In genomic region chr17:14442798-14443553, GRCh38 we compare ENCODE assay signal across 22 cellular contexts.
DNase-seq lines count a peak whose midpoint lies in the region; ATAC-seq, FAIRE-seq and TF ChIP-seq lines count a peak whose summit lies in the region.
"Had no signal": no experiment of that assay in that cellular context is flagged by ENCODE, and none has a peak within 500 bp of the region (broad histone marks: within the 10 kb centered on the region; RNA-seq: fewer than 3 reads in every experiment).

No MANE protein-coding gene starts in this region.

- DNase-seq in A549 (ENCODE audit: low read depth in 1 of 2, low spot score in 1 of 2) (no peak), H4 (ENCODE audit: low spot score) (peak; percentile 43), neural crest cell (ENCODE audit: low read depth, low spot score) (no peak), NK-92 (lab: John Stamatoyannopoulos, UW; ENCODE audit: unreplicated experiment) (no peak), cortex of kidney (lab: John Stamatoyannopoulos, UW) (no peak)
- DNase-seq in central memory CD8-positive, alpha-beta T cell (ENCODE audit: low spot score in 2 of 2): no peak
- DNase-seq: CD4-positive, alpha-beta memory T cell; DMS79; GM23248; Karpas-422; MM.1S; NCI-H187 treated with DMSO at 0.1 percent for 48 hours; NCI-H2171; NCI-H446 treated with DMSO at 0.1 percent for 48 hours; NCI-H748 treated with DMSO at 0.1 percent for 48 hours; SHP77 had no signal

- no peak overlapping the region for H3K4me2 ChIP-seq in A549

- no peak for TF ChIP-seq CTCF in A549 (IDR thresholded peaks at IDR 0.05)
- TF ChIP-seq CTCF in neural crest cell (conservative IDR thresholded peaks at IDR 0.05): no peak

- no peak for TF ChIP-seq RAD21 in A549 (conservative IDR thresholded peaks at IDR 0.05 in 1 of 2, IDR thresholded peaks at IDR 0.05 in 1 of 2)

- WGBS in A549 (ENCODE audit: missing lambda C conversion rate): 19% methylated on average over 4 of the region's 4 CpGs

- peaks cover 23% of the 10 kb centered on the region for H3K27me3 Mint-ChIP-seq in central memory CD8-positive, alpha-beta T cell
- H3K27me3 Mint-ChIP-seq in neural crest cell (ENCODE audit: low read depth): no peaks in the 10 kb centered on the region
- H3K27me3 Mint-ChIP-seq: CD4-positive, alpha-beta memory T cell had no signal

- no peak for ATAC-seq in A549
- ATAC-seq in central memory CD8-positive, alpha-beta T cell (replicated peaks; ENCODE audit: extremely low read depth, poor library complexity, severe bottlenecking): no peak
- ATAC-seq in HG03520 (IDR thresholded peaks at IDR 0.05; ENCODE audit: unreplicated experiment): no peak
- no peak for ATAC-seq in GM18861 (IDR thresholded peaks at IDR 0.05; ENCODE audit: unreplicated experiment)

- no peak for TF ChIP-seq EP300 in A549 (IDR thresholded peaks at IDR 0.05)

- H3K27ac Mint-ChIP-seq in central memory CD8-positive, alpha-beta T cell (ENCODE audit: low read depth): peak overlapping the region; percentile 23
- peak overlapping the region; percentile 58 for H3K27ac Mint-ChIP-seq in neural crest cell (ENCODE audit: unreplicated experiment)

- TF ChIP-seq POLR2A in A549 (IDR thresholded peaks at IDR 0.05; ENCODE audit: low read length): no peak

- H3K9me3 ChIP-seq in A549: 0 out of 3 replicates have a peak, but pooled peaks cover 8% of the 10 kb centered on the region

- no peaks in the 10 kb centered on the region for H3K36me3 Mint-ChIP-seq in central memory CD8-positive, alpha-beta T cell (ENCODE audit: insufficient read depth)
- H3K36me3 Mint-ChIP-seq in neural crest cell (ENCODE audit: low read depth): no peaks in the 10 kb centered on the region
- H3K36me3 Mint-ChIP-seq: CD4-positive, alpha-beta memory T cell had no signal

- H3K4me1 ChIP-seq in A549: no peaks in the 10 kb centered on the region

- H3K4me3 Mint-ChIP-seq in central memory CD8-positive, alpha-beta T cell: no peak overlapping the region
- H3K4me3 Mint-ChIP-seq in neural crest cell: no peak overlapping the region
- H3K4me3 Mint-ChIP-seq: CD4-positive, alpha-beta memory T cell had no signal

- no peak overlapping the region for H3K27ac ChIP-seq in A549
- H3K27ac ChIP-seq: GM23248 had no signal

- H3K4me1 Mint-ChIP-seq in central memory CD8-positive, alpha-beta T cell: peaks cover 14% of the 10 kb centered on the region
- peaks cover 6% of the 10 kb centered on the region for H3K4me1 Mint-ChIP-seq in neural crest cell

- H3K4me3 ChIP-seq in A549: no peak overlapping the region
- H3K4me3 ChIP-seq: GM23248 had no signal

- peak; percentile 43 for FAIRE-seq in A549 (lab: Jason Lieb, UNC)
- FAIRE-seq: A204.1, G401.6, GM12892, RCC 7860 had no signal

- CTCF ChIA-PET in A549 (lab: Yijun Ruan, JAX): interaction anchor here (0.7 to 1.2 kb wide), 4 partner anchors 142 to 1648 kb away, joined by 3 to 7 read pairs (median 4); partner anchors contain the start of gene HS3ST3B1

- no peaks in the 10 kb centered on the region for H3K9me3 Mint-ChIP-seq in central memory CD8-positive, alpha-beta T cell
- H3K9me3 Mint-ChIP-seq in neural crest cell: peaks cover 3% of the 10 kb centered on the region
- H3K9me3 Mint-ChIP-seq: CD4-positive, alpha-beta memory T cell had no signal

- POLR2A ChIA-PET in A549 (lab: Yijun Ruan, JAX): no interaction called here

TF ChIP-seq in A549, 52 proteins besides CTCF, POLR2A, EP300 and RAD21:
- TF ChIP-seq CHD4 (IDR thresholded peaks at IDR 0.05; ENCODE audit: borderline replicate concordance) (no peak), FOSL2 (IDR thresholded peaks at IDR 0.05) (no peak), FOSL2 (CRISPR knock-in tag; IDR thresholded peaks at IDR 0.05) (no peak), HOXB13 (CRISPR knock-in tag; IDR thresholded peaks at IDR 0.05; ENCODE audit: low read depth) (no peak), NFE2L2 (conservative IDR thresholded peaks at IDR 0.05; ENCODE audit: low read length) (no peak), POLR2AphosphoS2 (conservative IDR thresholded peaks at IDR 0.05; ENCODE audit: low read length) (no peak), KDM5A (IDR thresholded peaks at IDR 0.05) (no peak), ELK1 (IDR thresholded peaks at IDR 0.05; ENCODE audit: low read depth, low read length) (no peak), BHLHE40 (IDR thresholded peaks at IDR 0.05; ENCODE audit: low read depth, low read length) (no peak), CHD2 (IDR thresholded peaks at IDR 0.05; ENCODE audit: low read length, partially characterized antibody) (no peak), ZFP36 (IDR thresholded peaks at IDR 0.05; ENCODE audit: borderline replicate concordance, partially characterized antibody) (no peak), CBX2 (IDR thresholded peaks at IDR 0.05; ENCODE audit: borderline replicate concordance, low read depth) (no peak), SMC3 (IDR thresholded peaks at IDR 0.05) (no peak), RNF2 (IDR thresholded peaks at IDR 0.05; ENCODE audit: borderline replicate concordance, low read depth) (no peak)
- TF ChIP-seq, protein P1, sequence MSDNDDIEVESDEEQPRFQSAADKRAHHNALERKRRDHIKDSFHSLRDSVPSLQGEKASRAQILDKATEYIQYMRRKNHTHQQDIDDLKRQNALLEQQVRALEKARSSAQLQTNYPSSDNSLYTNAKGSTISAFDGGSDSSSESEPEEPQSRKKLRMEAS (IDR thresholded peaks at IDR 0.05): no peak
